20 cellular contexts compared by ENCODE assay signal in genomic region chr6:127997472-127998164, GRCh38.
DNase-seq lines count a peak whose midpoint lies in the region; ATAC-seq and TF ChIP-seq lines count a peak whose summit lies in the region.
"Had no signal": no experiment of that assay in that cellular context is flagged by ENCODE, and none has a peak within 500 bp of the region (broad histone marks: within the 10 kb centered on the region; RNA-seq: fewer than 3 reads in every experiment).

No MANE protein-coding gene starts in this region.

- no peak overlapping the region for H3K4me3 Mint-ChIP-seq in activated CD4-positive, alpha-beta T cell treated with anti-CD3 and anti-CD28 coated beads, Interleukin-2, amount 10 ng/mL, durations not matched to agents 7 days and 5 days
- peak overlapping the region in 5 of 7 donors; percentile 44 to 63 (median 59) for H3K4me3 Mint-ChIP-seq in CD8-positive, alpha-beta memory T cell
- H3K4me3 Mint-ChIP-seq in activated CD8-positive, alpha-beta T cell treated with anti-CD3 and anti-CD28 coated beads for 36 hours, result peak overlapping the region; percentile 64
- H3K4me3 Mint-ChIP-seq in naive thymus-derived CD4-positive, alpha-beta T cell, result peak overlapping the region in 9 of 10 donors; percentile 12 to 82 (median 74)
- H3K4me3 Mint-ChIP-seq: B cell; CD4-positive, CD25-positive, alpha-beta regulatory T cell; H9 had no signal

- ATAC-seq in activated CD8-positive, alpha-beta T cell treated with anti-CD3 and anti-CD28 coated beads for 36 hours, result no peak
- ATAC-seq in naive thymus-derived CD4-positive, alpha-beta T cell, result no peak
- ATAC-seq in HG03159 (IDR thresholded peaks at IDR 0.05; ENCODE audit: unreplicated experiment), result no peak
- no peak for ATAC-seq in GM19455 (IDR thresholded peaks at IDR 0.05; ENCODE audit: unreplicated experiment)
- ATAC-seq: PC-3 had no signal

- TF ChIP-seq CTCF in activated CD8-positive, alpha-beta T cell treated with anti-CD3 and anti-CD28 coated beads for 36 hours (IDR thresholded peaks at IDR 0.05), result no peak

- no peak overlapping the region for H3K4me3 ChIP-seq in CD8-positive, alpha-beta memory T cell (ENCODE audit: low read length)
- peak overlapping the region; percentile 2 for H3K4me3 ChIP-seq in naive thymus-derived CD4-positive, alpha-beta T cell (ENCODE audit: low read length)

- H3K36me3 Mint-ChIP-seq in activated CD4-positive, alpha-beta T cell treated with anti-CD3 and anti-CD28 coated beads, Interleukin-2, amount 10 ng/mL, durations not matched to agents 7 days and 5 days (ENCODE audit: low read depth), result peaks cover 3% of the 10 kb centered on the region
- H3K36me3 Mint-ChIP-seq in CD8-positive, alpha-beta memory T cell, result peaks cover 0 to 4% (median 0%) of the 10 kb centered on the region in 3 donors
- peaks cover 5% of the 10 kb centered on the region for H3K36me3 Mint-ChIP-seq in activated CD8-positive, alpha-beta T cell treated with anti-CD3 and anti-CD28 coated beads for 36 hours (ENCODE audit: low read depth)
- peaks cover 0 to 4% (median 0%) of the 10 kb centered on the region in 5 donors for H3K36me3 Mint-ChIP-seq in naive thymus-derived CD4-positive, alpha-beta T cell
- H3K36me3 Mint-ChIP-seq: CD4-positive, CD25-positive, alpha-beta regulatory T cell had no signal

- intact Hi-C loops in activated CD8-positive, alpha-beta T cell treated with anti-CD3 and anti-CD28 coated beads for 36 hours (cut with micrococcal nuclease), result no loop called here
- intact Hi-C loops in naive thymus-derived CD4-positive, alpha-beta T cell (cut with micrococcal nuclease), result loop anchor here in 1 of 2 donors (1.0 kb wide), 1 partner anchor 10 kb away; no protein-coding TSS in a partner anchor

- peak overlapping the region; percentile 66 for H3K27ac Mint-ChIP-seq in activated CD4-positive, alpha-beta T cell treated with anti-CD3 and anti-CD28 coated beads, Interleukin-2, amount 10 ng/mL, durations not matched to agents 7 days and 5 days
- peak overlapping the region in 6 of 8 donors; percentile 6 to 83 (median 50) for H3K27ac Mint-ChIP-seq in CD8-positive, alpha-beta memory T cell
- H3K27ac Mint-ChIP-seq in activated CD8-positive, alpha-beta T cell treated with anti-CD3 and anti-CD28 coated beads for 36 hours, result peak overlapping the region; percentile 84
- H3K27ac Mint-ChIP-seq in naive thymus-derived CD4-positive, alpha-beta T cell, result peak overlapping the region in 8 of 9 donors; percentile 70 to 83 (median 75)
- H3K27ac Mint-ChIP-seq: B cell; CD4-positive, CD25-positive, alpha-beta regulatory T cell had no signal

- CTCF ChIA-PET in activated CD4-positive, alpha-beta T cell treated with anti-CD3 and anti-CD28 coated beads, Interleukin-2, amount 10 ng/mL, durations not matched to agents 7 days and 5 days (lab: Charles Lee), result no interaction called here
- CTCF ChIA-PET in CD8-positive, alpha-beta memory T cell (lab: Charles Lee), result no interaction called here
- CTCF ChIA-PET in activated CD8-positive, alpha-beta T cell treated with anti-CD3 and anti-CD28 coated beads for 36 hours (lab: Charles Lee), result no interaction called here
- CTCF ChIA-PET in naive thymus-derived CD4-positive, alpha-beta T cell (lab: Charles Lee), result no interaction called here

- no peaks in the 10 kb centered on the region for H3K27me3 Mint-ChIP-seq in activated CD4-positive, alpha-beta T cell treated with anti-CD3 and anti-CD28 coated beads, Interleukin-2, amount 10 ng/mL, durations not matched to agents 7 days and 5 days
- H3K27me3 Mint-ChIP-seq in CD8-positive, alpha-beta memory T cell, result no peaks in the 10 kb centered on the region
- no peaks in the 10 kb centered on the region for H3K27me3 Mint-ChIP-seq in activated CD8-positive, alpha-beta T cell treated with anti-CD3 and anti-CD28 coated beads for 36 hours
- no peaks in the 10 kb centered on the region for H3K27me3 Mint-ChIP-seq in naive thymus-derived CD4-positive, alpha-beta T cell
- H3K27me3 Mint-ChIP-seq: B cell; CD4-positive, CD25-positive, alpha-beta regulatory T cell had no signal

- peaks cover 8% of the 10 kb centered on the region for H3K9me3 Mint-ChIP-seq in activated CD4-positive, alpha-beta T cell treated with anti-CD3 and anti-CD28 coated beads, Interleukin-2, amount 10 ng/mL, durations not matched to agents 7 days and 5 days
- no peaks in the 10 kb centered on the region for H3K9me3 Mint-ChIP-seq in CD8-positive, alpha-beta memory T cell
- H3K9me3 Mint-ChIP-seq in activated CD8-positive, alpha-beta T cell treated with anti-CD3 and anti-CD28 coated beads for 36 hours, result no peaks in the 10 kb centered on the region
- peaks cover 0 to 4% (median 0%) of the 10 kb centered on the region in 11 donors for H3K9me3 Mint-ChIP-seq in naive thymus-derived CD4-positive, alpha-beta T cell
- H3K9me3 Mint-ChIP-seq: CD4-positive, CD25-positive, alpha-beta regulatory T cell; H9 had no signal

- no peaks in the 10 kb centered on the region for H3K9me3 ChIP-seq in CD8-positive, alpha-beta memory T cell (ENCODE audit: low read length)
- no peaks in the 10 kb centered on the region for H3K9me3 ChIP-seq in naive thymus-derived CD4-positive, alpha-beta T cell (ENCODE audit: control insufficient read depth in 2 of 3, low read length in 3 of 3)

- POLR2A ChIA-PET in activated CD4-positive, alpha-beta T cell treated with anti-CD3 and anti-CD28 coated beads, Interleukin-2, amount 10 ng/mL, durations not matched to agents 7 days and 5 days (lab: Charles Lee), result no interaction called here
- POLR2A ChIA-PET in CD8-positive, alpha-beta memory T cell (lab: Charles Lee), result interaction anchor here (0.7 kb wide), 1 partner anchor 17 kb away, joined by 3 read pairs; no protein-coding TSS in a partner anchor
- POLR2A ChIA-PET in activated CD8-positive, alpha-beta T cell treated with anti-CD3 and anti-CD28 coated beads for 36 hours (lab: Charles Lee), result no interaction called here
- POLR2A ChIA-PET in naive thymus-derived CD4-positive, alpha-beta T cell (lab: Charles Lee), result interaction anchor here (0.6 kb wide), 1 partner anchor 25 kb away, joined by 3 read pairs; no protein-coding TSS in a partner anchor

- peaks cover 6% of the 10 kb centered on the region for H3K4me1 ChIP-seq in CD8-positive, alpha-beta memory T cell (ENCODE audit: insufficient read depth, low read length)
- peaks cover 0 to 8% of the 10 kb centered on the region in 2 donors for H3K4me1 ChIP-seq in naive thymus-derived CD4-positive, alpha-beta T cell (ENCODE audit: control insufficient read depth in 2 of 2, insufficient read depth in 2 of 2, low read length in 2 of 2)

- H3K27me3 ChIP-seq in CD8-positive, alpha-beta memory T cell (ENCODE audit: insufficient read depth, low read length, poor library complexity, severe bottlenecking), result no peaks in the 10 kb centered on the region
- no peaks in the 10 kb centered on the region for H3K27me3 ChIP-seq in naive thymus-derived CD4-positive, alpha-beta T cell (ENCODE audit: control insufficient read depth in 2 of 2, insufficient read depth in 2 of 2, low read length in 2 of 2)

- no peak overlapping the region for H3K27ac ChIP-seq in CD8-positive, alpha-beta memory T cell (ENCODE audit: low read depth, low read length)
- H3K27ac ChIP-seq in naive thymus-derived CD4-positive, alpha-beta T cell (ENCODE audit: low read depth, low read length), result peak overlapping the region; percentile 5
- H3K27ac ChIP-seq: 22Rv1, RWPE1 had no signal

- no peak for DNase-seq in activated CD4-positive, alpha-beta T cell treated with anti-CD3 and anti-CD28 coated beads, Interleukin-2, amount 10 ng/mL, durations not matched to agents 7 days and 5 days
- no peak for DNase-seq in activated CD4-positive, alpha-beta T cell treated with anti-CD3 and anti-CD28 coated beads for 1 hour
- peak in 1 of 5 donors; percentile 73 for DNase-seq in CD8-positive, alpha-beta memory T cell
- no peak for DNase-seq in activated CD8-positive, alpha-beta T cell treated with anti-CD3 and anti-CD28 coated beads for 36 hours
- DNase-seq in naive thymus-derived CD4-positive, alpha-beta T cell, result peak in 4 of 9 donors; percentile 10 to 32 (median 30)
- DNase-seq in HCEC 1CT, result no peak
- DNase-seq: CD4-positive, CD25-positive, alpha-beta regulatory T cell; DMS79; H9; IMR-90; NCI-H1417; NCI-H187 treated with DMSO at 0.1 percent for 48 hours; NCI-H510A; NCI-H82; PC-3 had no signal

- H3K36me3 ChIP-seq in CD8-positive, alpha-beta memory T cell (ENCODE audit: insufficient read depth, low read length), result no peaks in the 10 kb centered on the region
- no peaks in the 10 kb centered on the region for H3K36me3 ChIP-seq in naive thymus-derived CD4-positive, alpha-beta T cell (ENCODE audit: control insufficient read depth in 2 of 3, insufficient read depth in 3 of 3, low read length in 3 of 3)

- peaks cover 22% of the 10 kb centered on the region for H3K4me1 Mint-ChIP-seq in activated CD4-positive, alpha-beta T cell treated with anti-CD3 and anti-CD28 coated beads, Interleukin-2, amount 10 ng/mL, durations not matched to agents 7 days and 5 days
- H3K4me1 Mint-ChIP-seq in CD8-positive, alpha-beta memory T cell, result peaks cover 17 to 56% (median 54%) of the 10 kb centered on the region in 3 donors
- peaks cover 55% of the 10 kb centered on the region for H3K4me1 Mint-ChIP-seq in activated CD8-positive, alpha-beta T cell treated with anti-CD3 and anti-CD28 coated beads for 36 hours (ENCODE audit: low read depth)
- peaks cover 5 to 45% (median 40%) of the 10 kb centered on the region in 7 donors for H3K4me1 Mint-ChIP-seq in naive thymus-derived CD4-positive, alpha-beta T cell
- H3K4me1 Mint-ChIP-seq: B cell had no signal

Comparison
In these comparisons a context has a peak if more than half of its experiments do, and no peak if none do; other contexts are left out.
1. POLR2A ChIA-PET loops: an anchor here in CD8-positive, alpha-beta memory T cell (0.7 kb wide) and naive thymus-derived CD4-positive, alpha-beta T cell (0.6 kb wide); none called in activated CD4-positive, alpha-beta T cell treated with anti-CD3 and anti-CD28 coated beads, Interleukin-2, amount 10 ng/mL, durations not matched to agents 7 days and 5 days and activated CD8-positive, alpha-beta T cell treated with anti-CD3 and anti-CD28 coated beads for 36 hours.